Comparison of ENCODE assay signal across 8 cellular contexts in genomic region chr14:91315844-91316267, GRCh38.
A peak's percentile ranks its signal among the peaks of the same experiment; 100 is the strongest.
DNase-seq lines count a peak whose midpoint lies in the region; ATAC-seq and TF ChIP-seq lines count a peak whose summit lies in the region.

No MANE protein-coding gene starts in this region.

- intact Hi-C loops in adrenal gland (cut with DNase I) (no loop called here), PC-3 (cut with micrococcal nuclease) (no loop called here)

- H3K9me3 ChIP-seq in DND-41 (ENCODE audit: insufficient read depth, low read length, severe bottlenecking): no peaks in the 10 kb centered on the region
- no peaks in the 10 kb centered on the region for H3K9me3 ChIP-seq in adrenal gland (replicated peaks in 1 of 3)
- no peaks in the 10 kb centered on the region for H3K9me3 ChIP-seq in PC-3 (ENCODE audit: low read length)

- H3K4me1 ChIP-seq in DND-41 (ENCODE audit: insufficient read depth, low read length) (peaks cover 46% of the 10 kb centered on the region), adrenal gland (replicated peaks in 1 of 2) (peaks cover 11 to 14% of the 10 kb centered on the region in 2 donors), PC-3 (ENCODE audit: insufficient read depth, low read length) (no peaks in the 10 kb centered on the region; the same call in 1 of the 2 replicates)

- peak; percentile 76 for ATAC-seq in DND-41 (ENCODE audit: insufficient read depth, low read depth)
- peak; percentile 82 for ATAC-seq in GM21528 (IDR thresholded peaks at IDR 0.05; ENCODE audit: low FRiP score, unreplicated experiment)
- ATAC-seq in PC-3: no peak

- WGBS in adrenal gland, 4 donors: 67 to 93% (median 81%) methylated on average over 6 of the region's 6 CpGs

- H3K4me3 ChIP-seq in DND-41 (ENCODE audit: low read depth in 1 of 2, low read length in 2 of 2) (no peak overlapping the region), adrenal gland (no peak overlapping the region), PC-3 (ENCODE audit: low read length) (no peak overlapping the region)

- H4K20me1 ChIP-seq in DND-41 (ENCODE audit: insufficient read depth, low read length) (peaks cover 17% of the 10 kb centered on the region), PC-3 (ENCODE audit: low read length) (no peaks in the 10 kb centered on the region)

- no peaks in the 10 kb centered on the region for H3K9me2 ChIP-seq in PC-3 (replicated peaks; ENCODE audit: low read length)

- 0 out of 2 replicates have a peak, but pooled peaks cover 2% of the 10 kb centered on the region for H3K79me2 ChIP-seq in DND-41 (ENCODE audit: insufficient read depth, low read length)
- H3K79me2 ChIP-seq in PC-3 (ENCODE audit: low read length): no peaks in the 10 kb centered on the region

- CTCF ChIA-PET in PC-3 (lab: Charles Lee): no interaction called here

- peaks cover 91% of the 10 kb centered on the region for H3K36me3 ChIP-seq in DND-41 (ENCODE audit: insufficient read depth, low read length)
- H3K36me3 ChIP-seq in adrenal gland (replicated peaks in 1 of 2): no peaks in the 10 kb centered on the region
- no peaks in the 10 kb centered on the region; the same call in 1 of the 2 replicates for H3K36me3 ChIP-seq in PC-3 (ENCODE audit: low read depth, low read length)

- H3K9ac ChIP-seq in DND-41 (ENCODE audit: low read depth, low read length): no peak overlapping the region; the same call in 1 of the 2 replicates
- no peak overlapping the region for H3K9ac ChIP-seq in PC-3 (ENCODE audit: low read length)

- no peaks in the 10 kb centered on the region for H3K27me3 ChIP-seq in DND-41 (ENCODE audit: insufficient read depth, low read length, poor library complexity)
- H3K27me3 ChIP-seq in adrenal gland: no peaks in the 10 kb centered on the region
- no peaks in the 10 kb centered on the region for H3K27me3 ChIP-seq in PC-3 (ENCODE audit: low read length)

- POLR2A ChIA-PET in PC-3 (lab: Charles Lee; ENCODE audit: unreplicated experiment): no interaction called here

- BruUV-seq in PC-3 (replicated peaks; lab: Mats Ljungman, UMichigan): no TSS peak

- peak overlapping the region; percentile 81 for H3K27ac ChIP-seq in DND-41 (ENCODE audit: low read length)
- no peak overlapping the region for H3K27ac ChIP-seq in adrenal gland
- H3K27ac ChIP-seq in PC-3 (ENCODE audit: low read length): no peak overlapping the region

- H3K4me2 ChIP-seq in DND-41 (ENCODE audit: insufficient read depth, low read length) (peak overlapping the region; percentile 24; the same call in 1 of the 2 replicates), PC-3 (ENCODE audit: low read length) (no peak overlapping the region)

- TF ChIP-seq CTCF in DND-41 (IDR thresholded peaks at IDR 0.05; ENCODE audit: borderline replicate concordance, extremely low read depth, low read length, poor library complexity, severe bottlenecking) (peak; percentile 29), adrenal gland (IDR thresholded peaks at IDR 0.05) (no peak), PC-3 (conservative IDR thresholded peaks at IDR 0.05; ENCODE audit: low read depth, low read length) (no peak)

- no peak for TF ChIP-seq POLR2A in adrenal gland (IDR thresholded peaks at IDR 0.05)

- peak; percentile 90 for DNase-seq in DND-41
- peak; percentile 77 to 80 for DNase-seq in Kasumi-1 (lab: John Stamatoyannopoulos, UW)
- peak; percentile 89 for DNase-seq in activated CD8-positive, alpha-beta memory T cell treated with anti-CD3 and anti-CD28 coated beads, Interleukin-2, amount 50 U/mL, for 48 hours
- peak; percentile 60 for DNase-seq in stimulated activated CD4-positive, alpha-beta T cell treated with anti-CD3 and anti-CD28 coated beads, Interleukin-12 subunit alpha, Interleukin-12 subunit beta, amount 100 ng/mL, for 4 hours
- no peak for DNase-seq in adrenal gland
- DNase-seq in ureter (ENCODE audit: low spot score): no peak
- no peak for DNase-seq in PC-3

- H3F3A ChIP-seq in PC-3 (ENCODE audit: low read length, unreplicated experiment): no peaks in the 10 kb centered on the region

- H2AFZ ChIP-seq in DND-41 (ENCODE audit: low read depth, low read length): peak overlapping the region; percentile 17; the same call in 1 of the 2 replicates
- no peak overlapping the region for H2AFZ ChIP-seq in PC-3 (ENCODE audit: low read length)

Comparison
In these comparisons a context has a peak if more than half of its experiments do, and no peak if none do; other contexts are left out.
1. DNase-seq: peak in DND-41 (single experiment), Kasumi-1 (2 of 2), activated CD8-positive, alpha-beta memory T cell treated with anti-CD3 and anti-CD28 coated beads, Interleukin-2, amount 50 U/mL, for 48 hours (single experiment) and stimulated activated CD4-positive, alpha-beta T cell treated with anti-CD3 and anti-CD28 coated beads, Interleukin-12 subunit alpha, Interleukin-12 subunit beta, amount 100 ng/mL, for 4 hours (single experiment); none in adrenal gland (0 of 7), ureter (single experiment) and PC-3 (single experiment).